In the genomic region with DNA sequence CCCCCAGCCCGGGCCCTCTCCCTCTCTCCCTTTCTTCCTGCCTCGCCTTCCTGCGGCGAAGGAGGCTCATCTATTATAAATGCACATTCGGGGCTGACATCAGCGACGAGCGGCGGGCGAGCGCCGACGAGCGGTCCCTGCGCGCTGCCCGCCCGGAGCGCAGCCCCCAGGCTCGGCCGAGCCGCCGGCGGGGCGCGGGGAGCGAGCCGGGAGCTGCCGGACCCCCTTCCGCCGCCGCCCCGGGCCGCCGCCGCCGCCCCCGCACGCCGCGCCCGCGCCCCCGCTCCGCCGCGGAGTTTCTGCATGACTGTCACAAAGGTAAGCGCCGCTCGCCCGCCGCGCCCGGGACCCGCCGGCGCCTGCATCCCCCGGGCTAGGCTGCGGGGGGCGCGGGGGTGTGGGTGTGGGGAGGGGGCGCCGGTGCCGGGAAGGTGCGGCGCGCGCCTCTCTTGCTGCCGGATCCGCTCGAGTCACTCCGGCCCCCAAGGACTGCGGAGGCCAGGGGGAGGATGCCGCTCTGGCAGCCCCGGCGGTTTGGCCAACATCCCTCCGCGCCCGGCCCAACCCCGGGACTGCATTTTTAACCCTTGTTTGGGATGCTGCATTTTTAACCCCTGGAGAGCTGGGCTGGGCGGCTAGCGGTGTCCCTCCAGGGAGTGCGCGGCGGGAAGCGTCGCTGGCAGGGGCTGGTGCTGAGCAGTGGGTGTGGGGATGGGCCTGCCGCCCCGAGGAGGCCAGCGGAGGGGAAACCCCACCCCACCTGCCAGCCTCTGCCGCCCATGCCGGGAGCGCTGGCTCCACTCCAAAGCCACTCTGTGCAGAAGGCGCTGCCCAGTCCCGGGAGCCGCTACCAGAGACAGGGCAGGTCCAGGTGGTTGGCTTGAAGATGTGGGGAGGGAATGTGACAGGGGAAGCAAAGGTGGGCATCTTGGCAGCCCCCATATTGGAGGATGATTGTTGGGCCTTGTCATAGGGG, we compare ENCODE assay signal across 1 cellular context.
A peak's percentile ranks its signal among the peaks of the same experiment; 100 is the strongest.
TF ChIP-seq lines count a peak whose summit lies in the region.

A gene with protein sequence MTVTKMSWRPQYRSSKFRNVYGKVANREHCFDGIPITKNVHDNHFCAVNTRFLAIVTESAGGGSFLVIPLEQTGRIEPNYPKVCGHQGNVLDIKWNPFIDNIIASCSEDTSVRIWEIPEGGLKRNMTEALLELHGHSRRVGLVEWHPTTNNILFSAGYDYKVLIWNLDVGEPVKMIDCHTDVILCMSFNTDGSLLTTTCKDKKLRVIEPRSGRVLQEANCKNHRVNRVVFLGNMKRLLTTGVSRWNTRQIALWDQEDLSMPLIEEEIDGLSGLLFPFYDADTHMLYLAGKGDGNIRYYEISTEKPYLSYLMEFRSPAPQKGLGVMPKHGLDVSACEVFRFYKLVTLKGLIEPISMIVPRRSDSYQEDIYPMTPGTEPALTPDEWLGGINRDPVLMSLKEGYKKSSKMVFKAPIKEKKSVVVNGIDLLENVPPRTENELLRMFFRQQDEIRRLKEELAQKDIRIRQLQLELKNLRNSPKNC (plus strand): TSS at position 34 of the 976 bp plus-strand sequence. CDS start 270 bp downstream, at position 304.

TF ChIP-seq in HEK293, 187 proteins besides CTCF, POLR2A, EP300 and RAD21 (continued from another document):
- peak; percentile 86 for TF ChIP-seq SP7 (tag by site-specific recombination; IDR thresholded peaks at IDR 0.05)
- no peak; the same call in 1 of the 2 replicates for TF ChIP-seq ZNF518A (tag by site-specific recombination; conservative IDR thresholded peaks at IDR 0.05; ENCODE audit: low read depth)
- TF ChIP-seq GFI1B (tag by site-specific recombination; IDR thresholded peaks at IDR 0.05): no peak
- no peak for TF ChIP-seq ZNF433 (tag by site-specific recombination; IDR thresholded peaks at IDR 0.05; ENCODE audit: low read depth)
- peak; percentile 84 for TF ChIP-seq ZNF2 (tag by site-specific recombination; IDR thresholded peaks at IDR 0.05)
- TF ChIP-seq ZSCAN23 (tag by site-specific recombination; IDR thresholded peaks at IDR 0.05): no peak
- peak; percentile 62 for TF ChIP-seq IKZF3 (tag by site-specific recombination; IDR thresholded peaks at IDR 0.05)
- no peak for TF ChIP-seq ZNF223 (tag by site-specific recombination; IDR thresholded peaks at IDR 0.05)
- TF ChIP-seq ZNF792 (tag by site-specific recombination; IDR thresholded peaks at IDR 0.05): 0 out of 2 replicates have a peak, but pooled peaks have one; percentile 22
- peak; percentile 98 for TF ChIP-seq GLIS2 (tag by site-specific recombination; IDR thresholded peaks at IDR 0.05)
- TF ChIP-seq ZNF571 (tag by site-specific recombination; IDR thresholded peaks at IDR 0.05): no peak
- TF ChIP-seq ZBTB20 (tag by site-specific recombination; IDR thresholded peaks at IDR 0.05): peak; percentile 90
- peak; percentile 31; the same call in 1 of the 2 replicates for TF ChIP-seq YY1 (tag by site-specific recombination; IDR thresholded peaks at IDR 0.05)
- no peak for TF ChIP-seq ZNF138 (tag by site-specific recombination; IDR thresholded peaks at IDR 0.05; ENCODE audit: borderline replicate concordance)
- no peak for TF ChIP-seq MYNN (tag by site-specific recombination; IDR thresholded peaks at IDR 0.05; ENCODE audit: borderline replicate concordance)
- no peak for TF ChIP-seq ZFP41 (tag by site-specific recombination; IDR thresholded peaks at IDR 0.05; ENCODE audit: borderline replicate concordance)
- TF ChIP-seq ZNF211 (tag by site-specific recombination; IDR thresholded peaks at IDR 0.05; ENCODE audit: low read depth): no peak
- TF ChIP-seq KLF7 (tag by site-specific recombination; IDR thresholded peaks at IDR 0.05; ENCODE audit: borderline replicate concordance): peak; percentile 97
- no peak for TF ChIP-seq TRIM28 (IDR thresholded peaks at IDR 0.05; ENCODE audit: borderline replicate concordance, low read length)
- no peak; the same call in 1 of the 2 replicates for TF ChIP-seq ZSCAN5A (tag by site-specific recombination; IDR thresholded peaks at IDR 0.05)
- TF ChIP-seq ZNF174 (tag by site-specific recombination; IDR thresholded peaks at IDR 0.05): no peak
- TF ChIP-seq ZNF239 (tag by site-specific recombination; IDR thresholded peaks at IDR 0.05): no peak
- no peak for TF ChIP-seq ZBTB21 (tag by site-specific recombination; IDR thresholded peaks at IDR 0.05)
- TF ChIP-seq ZNF24 (tag by site-specific recombination; IDR thresholded peaks at IDR 0.05): peak; percentile 52; the same call in 1 of the 2 replicates
- TF ChIP-seq ZNF514 (tag by site-specific recombination; IDR thresholded peaks at IDR 0.05): no peak
TF ChIP-seq in HEK293: peak in this region for 66.
